In genomic region chr10:102398172-102399020, GRCh38 we compare ENCODE assay signal across 8 cellular contexts. TPM values are rescaled to one million over a fixed set of nuclear protein-coding genes. Genes with fewer than 3 reads are reported as not detected.
A peak's percentile ranks its signal among the peaks of the same experiment; 100 is the strongest.
DNase-seq lines count a peak whose midpoint lies in the region; ATAC-seq and TF ChIP-seq lines count a peak whose summit lies in the region.
"Had no signal": no experiment of that assay in that cellular context is flagged by ENCODE, and none has a peak within 500 bp of the region (broad histone marks: within the 10 kb centered on the region; RNA-seq: fewer than 3 reads in every experiment).

No MANE protein-coding gene starts in this region.

- TF ChIP-seq CTCF in RWPE1 (conservative IDR thresholded peaks at IDR 0.05; ENCODE audit: low read depth) (no peak), esophagus muscularis mucosa (IDR thresholded peaks at IDR 0.05) (no peak), spleen (IDR thresholded peaks at IDR 0.05 in 8 of 11, conservative IDR thresholded peaks at IDR 0.05 in 3 of 11) (no peak)

- H3K27me3 ChIP-seq in esophagus muscularis mucosa (no peaks in the 10 kb centered on the region), spleen (replicated peaks in 1 of 7) (no peaks in the 10 kb centered on the region)

- 85% methylated on average over 17 of the region's 21 CpGs for WGBS in esophagus muscularis mucosa
- 79 to 90% (median 85%) methylated on average over 19 to 21 of the region's 21 CpGs for WGBS in spleen, 5 donors

- TF ChIP-seq POLR2A in GM19193 (IDR thresholded peaks at IDR 0.05; ENCODE audit: extremely low read depth, insufficient read depth, insufficient read length) (peak; percentile 27), esophagus muscularis mucosa (IDR thresholded peaks at IDR 0.05; ENCODE audit: low read depth) (no peak), spleen (IDR thresholded peaks at IDR 0.05) (no peak)

- H3K9me3 ChIP-seq in esophagus muscularis mucosa = no peaks in the 10 kb centered on the region
- H3K9me3 ChIP-seq in spleen = no peaks in the 10 kb centered on the region

- no peak for ATAC-seq in GM18498 (IDR thresholded peaks at IDR 0.05; ENCODE audit: unreplicated experiment)

- H3K4me1 ChIP-seq in esophagus muscularis mucosa (peaks cover 30 to 92% (median 85%) of the 10 kb centered on the region in 4 donors), spleen (peaks cover 33 to 84% (median 55%) of the 10 kb centered on the region in 6 donors)

- POLR2A ChIA-PET in RWPE1 (lab: Yijun Ruan, JAX; ENCODE audit: low non-redundant PET) = interaction anchor here (0.7 kb wide), 1 partner anchor 226 kb away, joined by 4 read pairs; no protein-coding TSS in a partner anchor

- TF ChIP-seq EP300 in esophagus muscularis mucosa (IDR thresholded peaks at IDR 0.05) = no peak

- H3K4me3 ChIP-seq in esophagus muscularis mucosa (peak overlapping the region in 3 of 4 donors; percentile 59 to 68 (median 63)), spleen (peak overlapping the region in 6 of 8 donors; percentile 38 to 74 (median 52))

- peak overlapping the region; percentile 85 for H3K27ac ChIP-seq in RWPE1
- peak overlapping the region; percentile 86 to 99 (median 94) for H3K27ac ChIP-seq in esophagus muscularis mucosa (replicated peaks in 1 of 4)
- peak overlapping the region in 7 of 8 donors; percentile 78 to 100 (median 89) for H3K27ac ChIP-seq in spleen

- H3K36me3 ChIP-seq in esophagus muscularis mucosa (peaks cover 0 to 57% (median 48%) of the 10 kb centered on the region in 4 donors), spleen (peaks cover 0 to 66% (median 58%) of the 10 kb centered on the region in 6 donors)

- DNase-seq in RWPE1 (ENCODE audit: low spot score) = no peak
- DNase-seq in esophagus muscularis mucosa (ENCODE audit: extremely low spot score) = no peak
- DNase-seq in spleen = peak; percentile 81
- DNase-seq in NCI-H82 treated with DMSO at 0.1 percent for 48 hours (lab: John Stamatoyannopoulos, UW; ENCODE audit: unreplicated experiment) = no peak
- no peak for DNase-seq in NCI-H446 (lab: John Stamatoyannopoulos, UW)

- intact Hi-C loops in esophagus muscularis mucosa (cut with DNase I) (no loop called here), spleen (cut with DNase I; ENCODE audit: low total_unique reads) (loop anchor here (10.0 kb wide), 2 partner anchors 76 to 186 kb away; no protein-coding TSS in a partner anchor)

- CTCF ChIA-PET in RWPE1 (lab: Yijun Ruan, JAX) = interaction anchor here (0.6 to 8.9 kb wide), 7 partner anchors 12 to 230 kb away, joined by 3 to 108 read pairs (median 12); partner anchors contain the start of gene FBXL15

RNA-seq across cellular contexts. Expression of gene NFKB2, which starts 2.9 kb away (rescaled TPM):
- total RNA-seq in esophagus muscularis mucosa (10 to 100 TPM; 18.7 to 47.0 (median 41.2) TPM), spleen (100 to 1,000 TPM in 3 of 7 donors, 10 to 100 TPM in 4; 51.6 to 161 (median 75.2) TPM)
- polyA plus RNA-seq in spleen = 10 to 100 TPM; 34.7 to 55.2 (median 51.9) TPM

RNA-seq across cellular contexts. Expression of gene PSD, which starts 20.2 kb away (rescaled TPM):
- total RNA-seq in esophagus muscularis mucosa (100 to 1,000 TPM in 2 of 4 donors, 10 to 100 TPM in 2; 88.0 to 268 (median 108) TPM), spleen (1 to 10 TPM in 6 of 7 donors, under 1 TPM in 1; 0.59 to 2.5 (median 1.3) TPM)
- 1 to 10 TPM in 2 of 3 donors, under 1 TPM in 1; 0.65 to 1.1 (median 1.0) TPM for polyA plus RNA-seq in spleen

RNA-seq across cellular contexts. Expression of gene FBXL15, which starts 22.2 kb away (rescaled TPM):
- total RNA-seq in esophagus muscularis mucosa = 10 to 100 TPM; 19.5 to 45.9 (median 29.0) TPM
- 10 to 100 TPM; 16.7 to 27.9 (median 22.8) TPM for total RNA-seq in spleen
- 10 to 100 TPM; 17.6 to 28.7 (median 23.6) TPM for polyA plus RNA-seq in spleen

RNA-seq across cellular contexts. Expression of gene CUEDC2, which starts 34.0 kb away (rescaled TPM):
- 10 to 100 TPM; 61.0 to 92.7 (median 71.2) TPM for total RNA-seq in esophagus muscularis mucosa
- total RNA-seq in spleen = 10 to 100 TPM; 35.3 to 48.4 (median 43.0) TPM
- polyA plus RNA-seq in spleen = 10 to 100 TPM; 48.5 to 59.1 (median 58.7) TPM

RNA-seq across cellular contexts. Expression of gene C10orf95, which starts 52.9 kb away (rescaled TPM):
- total RNA-seq in esophagus muscularis mucosa = 1 to 10 TPM in 1 of 4 donors, not detected in 3; 1.0 TPM
- under 1 TPM in 4 of 7 donors, not detected in 3; 0.33 to 0.77 (median 0.47) TPM for total RNA-seq in spleen
- polyA plus RNA-seq in spleen = under 1 TPM; 0.06 to 0.33 (median 0.18) TPM
- total RNA-seq: fibroblast of villous mesenchyme had no signal

Comparison
In these comparisons a context has a peak if more than half of its experiments do, and no peak if none do; other contexts are left out.
1. RNA of gene PSD, which starts 20.2 kb away (total RNA-seq): 88.0 to 268 TPM in esophagus muscularis mucosa; 0.59 to 2.5 TPM in spleen; every median in the first group is over 10 times any median in the second.
2. Peak in every context shown above with its lines, with median percentiles within 50 percentile points of each other: H3K27ac ChIP-seq.